ENCODE assay signal across 8 cellular contexts in the genomic region with DNA sequence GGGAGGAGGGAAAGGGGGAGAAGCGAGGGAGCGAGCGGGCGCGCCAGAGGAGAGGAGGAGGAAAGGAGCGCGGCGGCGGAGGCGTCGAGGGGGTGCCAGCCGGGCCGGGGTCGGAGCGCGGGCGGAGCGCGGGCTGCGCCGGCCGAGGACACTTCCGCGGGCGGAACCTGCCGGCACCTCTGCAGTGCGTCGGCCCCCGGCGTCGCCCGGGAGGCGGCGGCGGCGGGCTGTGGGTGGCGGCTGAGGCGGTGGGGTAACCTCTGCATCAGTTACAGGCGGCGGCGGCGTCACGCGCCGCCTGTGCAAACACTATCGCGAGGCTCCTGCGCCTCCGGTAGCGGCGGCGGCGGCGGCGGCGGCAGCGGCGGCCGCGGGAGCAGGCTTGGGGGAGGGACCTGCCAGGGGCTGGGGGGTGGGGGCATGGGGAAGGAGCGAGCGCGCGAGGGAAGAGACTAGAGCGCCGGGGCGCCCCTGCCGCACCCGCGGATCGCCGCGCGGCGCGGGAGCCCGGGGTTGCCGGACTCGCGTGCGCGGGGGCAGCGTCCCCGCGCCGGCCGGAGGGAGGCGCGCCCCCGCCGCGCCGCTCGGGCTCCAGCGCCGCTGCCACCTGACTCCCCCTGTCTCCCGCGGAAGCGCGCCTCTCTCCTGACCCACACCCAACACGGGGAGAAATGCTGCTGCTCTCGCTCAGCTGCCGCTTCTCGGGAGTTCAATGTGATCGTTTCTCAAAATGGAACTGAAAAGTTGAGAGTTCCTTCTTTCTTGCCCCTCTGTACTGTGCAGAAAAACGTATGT. TPM values are rescaled to one million over a fixed set of nuclear protein-coding genes. Genes with fewer than 3 reads are reported as not detected.
A peak's percentile ranks its signal among the peaks of the same experiment; 100 is the strongest.
DNase-seq lines count a peak whose midpoint lies in the region; ATAC-seq and TF ChIP-seq lines count a peak whose summit lies in the region.

TLK1 (minus strand) TSS at position 264 of the 795 bp plus-strand sequence. CDS start 465 bp downstream, outside the sequence.

- H3K9me3 Mint-ChIP-seq in activated T-helper 2 cell treated with anti-CD3 and anti-CD28 coated beads, Interferon-gamma antibody, Interleukin-2, Interleukin-4, amounts not matched to agents 10 μg/mL and 5 μg/mL and 100 μg/mL, durations not matched to agents 14 hours and 24 hours and 36 hours: no peaks in the 10 kb centered on the region
- no peaks in the 10 kb centered on the region for H3K9me3 Mint-ChIP-seq in nephron
- no peaks in the 10 kb centered on the region for H3K9me3 Mint-ChIP-seq in stimulated activated naive CD8-positive, alpha-beta T cell treated with anti-CD3 and anti-CD28 coated beads, Interleukin-15, Interleukin-2, amounts not matched to agents 100 ng/mL and 50 ng/mL, for 24 hours

- no peaks in the 10 kb centered on the region for H3K9me3 ChIP-seq in RWPE2 (ENCODE audit: severe bottlenecking)

- no peaks in the 10 kb centered on the region for H3K27me3 Mint-ChIP-seq in activated T-helper 2 cell treated with anti-CD3 and anti-CD28 coated beads, Interferon-gamma antibody, Interleukin-2, Interleukin-4, amounts not matched to agents 10 μg/mL and 5 μg/mL and 100 μg/mL, durations not matched to agents 14 hours and 24 hours and 36 hours (ENCODE audit: low read depth)
- H3K27me3 Mint-ChIP-seq in nephron (ENCODE audit: low read depth): no peaks in the 10 kb centered on the region
- no peaks in the 10 kb centered on the region for H3K27me3 Mint-ChIP-seq in stimulated activated naive CD8-positive, alpha-beta T cell treated with anti-CD3 and anti-CD28 coated beads, Interleukin-15, Interleukin-2, amounts not matched to agents 100 ng/mL and 50 ng/mL, for 24 hours

- H3K36me3 Mint-ChIP-seq in activated T-helper 2 cell treated with anti-CD3 and anti-CD28 coated beads, Interferon-gamma antibody, Interleukin-2, Interleukin-4, amounts not matched to agents 10 μg/mL and 5 μg/mL and 100 μg/mL, durations not matched to agents 14 hours and 24 hours and 36 hours (ENCODE audit: low read depth): peaks cover 2% of the 10 kb centered on the region
- no peaks in the 10 kb centered on the region for H3K36me3 Mint-ChIP-seq in nephron (ENCODE audit: low read depth)
- no peaks in the 10 kb centered on the region for H3K36me3 Mint-ChIP-seq in stimulated activated naive CD8-positive, alpha-beta T cell treated with anti-CD3 and anti-CD28 coated beads, Interleukin-15, Interleukin-2, amounts not matched to agents 100 ng/mL and 50 ng/mL, for 24 hours (ENCODE audit: low read depth)

- intact Hi-C loops in activated T-helper 2 cell treated with anti-CD3 and anti-CD28 coated beads, Interferon-gamma antibody, Interleukin-2, Interleukin-4, amounts not matched to agents 10 μg/mL and 5 μg/mL and 100 μg/mL, durations not matched to agents 14 hours and 24 hours and 36 hours (cut with micrococcal nuclease): loop anchor here (1.0 to 5.0 kb wide), 3 partner anchors 86 to 273 kb away; partner anchors contain the start of genes DCAF17 and GORASP2

- no peaks in the 10 kb centered on the region for H3K36me3 ChIP-seq in RWPE2 (ENCODE audit: low read depth)

- peaks cover 7% of the 10 kb centered on the region for H3K4me1 ChIP-seq in RWPE2 (ENCODE audit: insufficient read depth, poor library complexity, severe bottlenecking)

- ATAC-seq in GM21619 (IDR thresholded peaks at IDR 0.05; ENCODE audit: unreplicated experiment) (peak; percentile 58), RWPE2 (ENCODE audit: low read depth) (peak; percentile 71)

- peak within 1 kb of the TSS; percentile 91 for H3K27ac ChIP-seq in RWPE2 (ENCODE audit: poor library complexity, severe bottlenecking)

- in situ Hi-C loops in KBM-7 (cut with MboI; ENCODE audit: low pct_unique_long_range_greater_than_20kb, low sequenced_read_pairs): no loop called here

- H3K4me3 ChIP-seq in RWPE2 (ENCODE audit: severe bottlenecking): peak within 1 kb of the TSS; percentile 64
- peak within 1 kb of the TSS; percentile 93 for H3K4me3 ChIP-seq in fibroblast of pulmonary artery (replicated peaks; ENCODE audit: low read depth, low read length)

- DNase-seq in DMS53 treated with DMSO at 0.1 percent for 48 hours (lab: John Stamatoyannopoulos, UW; ENCODE audit: unreplicated experiment): peak; percentile 81
- DNase-seq in KBM-7: peak; percentile 82
- peak; percentile 68 for DNase-seq in RWPE2 (ENCODE audit: low spot score)
- DNase-seq in activated T-helper 2 cell treated with anti-CD3 and anti-CD28 coated beads, Interferon-gamma antibody, Interleukin-2, Interleukin-4, amounts not matched to agents 10 μg/mL and 5 μg/mL and 100 μg/mL, durations not matched to agents 14 hours and 24 hours and 36 hours (ENCODE audit: low spot score): peak; percentile 75
- DNase-seq in fibroblast of pulmonary artery (ENCODE audit: low read depth): peak; percentile 62

- H3K4me1 Mint-ChIP-seq in activated T-helper 2 cell treated with anti-CD3 and anti-CD28 coated beads, Interferon-gamma antibody, Interleukin-2, Interleukin-4, amounts not matched to agents 10 μg/mL and 5 μg/mL and 100 μg/mL, durations not matched to agents 14 hours and 24 hours and 36 hours (ENCODE audit: low read depth): peaks cover 57% of the 10 kb centered on the region
- peaks cover 36% of the 10 kb centered on the region for H3K4me1 Mint-ChIP-seq in nephron
- H3K4me1 Mint-ChIP-seq in stimulated activated naive CD8-positive, alpha-beta T cell treated with anti-CD3 and anti-CD28 coated beads, Interleukin-15, Interleukin-2, amounts not matched to agents 100 ng/mL and 50 ng/mL, for 24 hours (ENCODE audit: low read depth): peaks cover 61% of the 10 kb centered on the region

- TF ChIP-seq CTCF in RWPE2 (IDR thresholded peaks at IDR 0.05; ENCODE audit: poor library complexity, severe bottlenecking): peak; percentile 26
- no peak for TF ChIP-seq CTCF in fibroblast of pulmonary artery (IDR thresholded peaks at IDR 0.05; ENCODE audit: low read length, missing control alignments)
- TF ChIP-seq CTCF in nephron (IDR thresholded peaks at IDR 0.05; ENCODE audit: unreplicated experiment in 3 of 3): no peak

- H3K27ac Mint-ChIP-seq in activated T-helper 2 cell treated with anti-CD3 and anti-CD28 coated beads, Interferon-gamma antibody, Interleukin-2, Interleukin-4, amounts not matched to agents 10 μg/mL and 5 μg/mL and 100 μg/mL, durations not matched to agents 14 hours and 24 hours and 36 hours: peak within 1 kb of the TSS; percentile 95
- H3K27ac Mint-ChIP-seq in nephron: peak within 1 kb of the TSS; percentile 96 to 99 (median 96)
- peak within 1 kb of the TSS; percentile 98 for H3K27ac Mint-ChIP-seq in stimulated activated naive CD8-positive, alpha-beta T cell treated with anti-CD3 and anti-CD28 coated beads, Interleukin-15, Interleukin-2, amounts not matched to agents 100 ng/mL and 50 ng/mL, for 24 hours

- no peaks in the 10 kb centered on the region for H3K27me3 ChIP-seq in RWPE2 (ENCODE audit: insufficient read depth, poor library complexity, severe bottlenecking)

- peak within 1 kb of the TSS; percentile 98 for H3K4me3 Mint-ChIP-seq in activated T-helper 2 cell treated with anti-CD3 and anti-CD28 coated beads, Interferon-gamma antibody, Interleukin-2, Interleukin-4, amounts not matched to agents 10 μg/mL and 5 μg/mL and 100 μg/mL, durations not matched to agents 14 hours and 24 hours and 36 hours (ENCODE audit: low read depth)
- peak within 1 kb of the TSS; percentile 92 to 98 (median 97) for H3K4me3 Mint-ChIP-seq in nephron
- H3K4me3 Mint-ChIP-seq in stimulated activated naive CD8-positive, alpha-beta T cell treated with anti-CD3 and anti-CD28 coated beads, Interleukin-15, Interleukin-2, amounts not matched to agents 100 ng/mL and 50 ng/mL, for 24 hours: peak within 1 kb of the TSS; percentile 98

RNA-seq across cellular contexts. Expression of gene TLK1, which starts in this region (rescaled TPM):
- 81.7 and 86.1 TPM in 2 replicates for total RNA-seq in activated T-helper 2 cell treated with anti-CD3 and anti-CD28 coated beads, Interferon-gamma antibody, Interleukin-2, Interleukin-4, amounts not matched to agents 10 μg/mL and 5 μg/mL and 100 μg/mL, durations not matched to agents 14 hours and 24 hours and 36 hours

Comparison
In these comparisons a context has a peak if more than half of its experiments do, and no peak if none do; other contexts are left out.
1. Peak in every context shown above with its lines: DNase-seq, ATAC-seq, H3K4me3 ChIP-seq and H3K27ac ChIP-seq.